1 cellular context compared by ENCODE assay signal in the genomic region with DNA sequence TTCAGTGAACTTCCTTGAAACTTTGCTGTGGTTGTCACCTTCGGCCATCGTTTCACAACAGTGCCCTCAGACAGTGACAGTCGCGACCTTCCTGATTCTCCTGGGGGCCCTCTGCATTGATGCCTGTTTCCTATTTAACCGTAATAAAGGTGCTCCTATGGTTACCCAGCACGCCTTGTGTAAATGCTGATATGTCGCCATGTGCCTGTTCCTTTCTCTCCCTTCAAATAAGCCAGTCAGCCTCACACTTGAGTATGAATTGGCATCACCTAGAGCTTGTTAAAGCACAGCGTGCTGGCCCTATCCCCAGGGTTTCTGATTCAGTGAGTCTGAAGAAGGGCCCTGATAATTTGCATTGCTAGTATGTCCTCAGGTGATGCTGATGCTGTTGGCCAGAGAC.
TF ChIP-seq lines count a peak whose summit lies in the region.

No MANE protein-coding gene starts in this region.

TF ChIP-seq in GM23338, 12 proteins besides CTCF, POLR2A, EP300 and RAD21 (continued from another document):
- TF ChIP-seq, protein P1, sequence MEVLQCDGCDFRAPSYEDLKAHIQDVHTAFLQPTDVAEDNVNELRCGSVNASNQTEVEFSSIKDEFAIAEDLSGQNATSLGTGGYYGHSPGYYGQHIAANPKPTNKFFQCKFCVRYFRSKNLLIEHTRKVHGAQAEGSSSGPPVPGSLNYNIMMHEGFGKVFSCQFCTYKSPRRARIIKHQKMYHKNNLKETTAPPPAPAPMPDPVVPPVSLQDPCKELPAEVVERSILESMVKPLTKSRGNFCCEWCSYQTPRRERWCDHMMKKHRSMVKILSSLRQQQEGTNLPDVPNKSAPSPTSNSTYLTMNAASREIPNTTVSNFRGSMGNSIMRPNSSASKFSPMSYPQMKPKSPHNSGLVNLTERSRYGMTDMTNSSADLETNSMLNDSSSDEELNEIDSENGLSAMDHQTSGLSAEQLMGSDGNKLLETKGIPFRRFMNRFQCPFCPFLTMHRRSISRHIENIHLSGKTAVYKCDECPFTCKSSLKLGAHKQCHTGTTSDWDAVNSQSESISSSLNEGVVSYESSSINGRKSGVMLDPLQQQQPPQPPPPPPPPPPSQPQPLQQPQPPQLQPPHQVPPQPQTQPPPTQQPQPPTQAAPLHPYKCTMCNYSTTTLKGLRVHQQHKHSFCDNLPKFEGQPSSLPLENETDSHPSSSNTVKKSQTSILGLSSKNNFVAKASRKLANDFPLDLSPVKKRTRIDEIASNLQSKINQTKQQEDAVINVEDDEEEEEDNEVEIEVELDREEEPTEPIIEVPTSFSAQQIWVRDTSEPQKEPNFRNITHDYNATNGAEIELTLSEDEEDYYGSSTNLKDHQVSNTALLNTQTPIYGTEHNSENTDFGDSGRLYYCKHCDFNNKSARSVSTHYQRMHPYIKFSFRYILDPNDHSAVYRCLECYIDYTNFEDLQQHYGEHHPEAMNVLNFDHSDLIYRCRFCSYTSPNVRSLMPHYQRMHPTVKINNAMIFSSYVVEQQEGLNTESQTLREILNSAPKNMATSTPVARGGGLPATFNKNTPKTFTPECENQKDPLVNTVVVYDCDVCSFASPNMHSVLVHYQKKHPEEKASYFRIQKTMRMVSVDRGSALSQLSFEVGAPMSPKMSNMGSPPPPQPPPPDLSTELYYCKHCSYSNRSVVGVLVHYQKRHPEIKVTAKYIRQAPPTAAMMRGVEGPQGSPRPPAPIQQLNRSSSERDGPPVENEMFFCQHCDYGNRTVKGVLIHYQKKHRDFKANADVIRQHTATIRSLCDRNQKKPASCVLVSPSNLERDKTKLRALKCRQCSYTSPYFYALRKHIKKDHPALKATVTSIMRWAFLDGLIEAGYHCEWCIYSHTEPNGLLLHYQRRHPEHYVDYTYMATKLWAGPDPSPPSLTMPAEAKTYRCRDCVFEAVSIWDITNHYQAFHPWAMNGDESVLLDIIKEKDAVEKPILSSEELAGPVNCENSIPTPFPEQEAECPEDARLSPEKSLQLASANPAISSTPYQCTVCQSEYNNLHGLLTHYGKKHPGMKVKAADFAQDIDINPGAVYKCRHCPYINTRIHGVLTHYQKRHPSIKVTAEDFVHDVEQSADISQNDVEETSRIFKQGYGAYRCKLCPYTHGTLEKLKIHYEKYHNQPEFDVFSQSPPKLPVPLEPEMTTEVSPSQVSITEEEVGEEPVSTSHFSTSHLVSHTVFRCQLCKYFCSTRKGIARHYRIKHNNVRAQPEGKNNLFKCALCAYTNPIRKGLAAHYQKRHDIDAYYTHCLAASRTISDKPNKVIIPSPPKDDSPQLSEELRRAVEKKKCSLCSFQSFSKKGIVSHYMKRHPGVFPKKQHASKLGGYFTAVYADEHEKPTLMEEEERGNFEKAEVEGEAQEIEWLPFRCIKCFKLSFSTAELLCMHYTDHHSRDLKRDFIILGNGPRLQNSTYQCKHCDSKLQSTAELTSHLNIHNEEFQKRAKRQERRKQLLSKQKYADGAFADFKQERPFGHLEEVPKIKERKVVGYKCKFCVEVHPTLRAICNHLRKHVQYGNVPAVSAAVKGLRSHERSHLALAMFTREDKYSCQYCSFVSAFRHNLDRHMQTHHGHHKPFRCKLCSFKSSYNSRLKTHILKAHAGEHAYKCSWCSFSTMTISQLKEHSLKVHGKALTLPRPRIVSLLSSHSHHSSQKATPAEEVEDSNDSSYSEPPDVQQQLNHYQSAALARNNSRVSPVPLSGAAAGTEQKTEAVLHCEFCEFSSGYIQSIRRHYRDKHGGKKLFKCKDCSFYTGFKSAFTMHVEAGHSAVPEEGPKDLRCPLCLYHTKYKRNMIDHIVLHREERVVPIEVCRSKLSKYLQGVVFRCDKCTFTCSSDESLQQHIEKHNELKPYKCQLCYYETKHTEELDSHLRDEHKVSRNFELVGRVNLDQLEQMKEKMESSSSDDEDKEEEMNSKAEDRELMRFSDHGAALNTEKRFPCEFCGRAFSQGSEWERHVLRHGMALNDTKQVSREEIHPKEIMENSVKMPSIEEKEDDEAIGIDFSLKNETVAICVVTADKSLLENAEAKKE (CRISPR knock-in tag; IDR thresholded peaks at IDR 0.05) = no peak
- no peak for TF ChIP-seq JUNB (IDR thresholded peaks at IDR 0.05; ENCODE audit: unreplicated experiment)
